Comparison of ENCODE assay signal across 25 cellular contexts in genomic region chr2:129754431-129754830, GRCh38.
DNase-seq lines count a peak whose midpoint lies in the region; TF ChIP-seq lines count a peak whose summit lies in the region.
"Had no signal": no experiment of that assay in that cellular context is flagged by ENCODE, and none has a peak within 500 bp of the region (broad histone marks: within the 10 kb centered on the region; RNA-seq: fewer than 3 reads in every experiment).

No MANE protein-coding gene starts in this region.

- H3K9me3 ChIP-seq in prostate gland, result no peaks in the 10 kb centered on the region

- H3K27ac ChIP-seq in prostate gland (no peak overlapping the region), RWPE1 (no peak overlapping the region)
- H3K27ac ChIP-seq: BLaER1 treated with 17β-estradiol and CSF1 and Interleukin-3, amounts not matched to agents 10 nM and 100 nM; PC-9 had no signal

- peaks cover 2% of the 10 kb centered on the region for H3K27me3 ChIP-seq in prostate gland (replicated peaks; ENCODE audit: insufficient read depth)
- H3K27me3 ChIP-seq: BLaER1 treated with 17β-estradiol and CSF1 and Interleukin-3, amounts not matched to agents 10 nM and 100 nM had no signal

- POLR2A ChIA-PET in RWPE1 (lab: Yijun Ruan, JAX; ENCODE audit: low non-redundant PET), result no interaction called here

- peak; percentile 62 for DNase-seq in DMS53 (lab: John Stamatoyannopoulos, UW)
- DNase-seq in NCI-H1105 treated with DMSO at 0.1 percent for 48 hours (lab: John Stamatoyannopoulos, UW), result peak; percentile 77
- peak; percentile 31 for DNase-seq in NCI-H526 treated with DMSO at 0.1 percent for 48 hours (lab: John Stamatoyannopoulos, UW)
- peak; percentile 17 for DNase-seq in prostate gland (ENCODE audit: low spot score)
- no peak for DNase-seq in DMS153 treated with DMSO at 0.1 percent for 48 hours (lab: John Stamatoyannopoulos, UW; ENCODE audit: unreplicated experiment)
- no peak for DNase-seq in NCI-H1092 (lab: John Stamatoyannopoulos, UW)
- DNase-seq in RWPE1 (ENCODE audit: low spot score), result no peak
- DNase-seq: CD4-positive, alpha-beta T cell; DMS79; EL; GDM1; H9; KBM-7; MV-4-11; NCI-H1436; NCI-H187; NCI-H2081 treated with DMSO at 0.1 percent for 48 hours; NCI-H2227 treated with DMSO at 0.1 percent for 48 hours; NCI-H82; PC-9; Right ventricle myocardium superior; T-cell had no signal

- no peak for TF ChIP-seq POLR2A in prostate gland (IDR thresholded peaks at IDR 0.05)

- intact Hi-C loops in prostate gland (cut with DNase I), result no loop called here

- TF ChIP-seq CTCF in prostate gland (IDR thresholded peaks at IDR 0.05), result no peak
- no peak for TF ChIP-seq CTCF in RWPE1 (conservative IDR thresholded peaks at IDR 0.05; ENCODE audit: low read depth)

- no peaks in the 10 kb centered on the region for H3K36me3 ChIP-seq in prostate gland
- H3K36me3 ChIP-seq: BLaER1 treated with 17β-estradiol and CSF1 and Interleukin-3, amounts not matched to agents 10 nM and 100 nM had no signal

- no peak overlapping the region for H3K4me3 ChIP-seq in prostate gland
- H3K4me3 ChIP-seq: BLaER1 treated with 17β-estradiol and CSF1 and Interleukin-3, amounts not matched to agents 10 nM and 100 nM; GM12878; GM23338; PC-9 had no signal

- WGBS in prostate gland, result 71% methylated on average over 14 of the region's 14 CpGs

- CTCF ChIA-PET in RWPE1 (lab: Yijun Ruan, JAX), result no interaction called here

- H3K4me1 ChIP-seq in prostate gland (replicated peaks), result no peaks in the 10 kb centered on the region

Comparison
In these comparisons a context has a peak if more than half of its experiments do, and no peak if none do; other contexts are left out.
1. DNase-seq: peak in DMS53 (single experiment), NCI-H1105 treated with DMSO at 0.1 percent for 48 hours (single experiment), NCI-H526 treated with DMSO at 0.1 percent for 48 hours (single experiment) and prostate gland (single experiment); none in DMS153 treated with DMSO at 0.1 percent for 48 hours (single experiment), NCI-H1092 (single experiment) and RWPE1 (single experiment).